11 cellular contexts compared by ENCODE assay signal in genomic region chr1:246255773-246256172, GRCh38.
"Had no signal": no experiment of that assay in that cellular context is flagged by ENCODE, and none has a peak within 500 bp of the region (broad histone marks: within the 10 kb centered on the region; RNA-seq: fewer than 3 reads in every experiment).

No MANE protein-coding gene starts in this region.

- H3K4me3 ChIP-seq: GM23248, GM23338, HAP-1 had no signal

- DNase-seq: GM23248, GOT3, H7, H9, HCEC 1CT, HFFc6 had no signal

- H3K9ac ChIP-seq: GM23248 had no signal

- H3K4me2 ChIP-seq: GM23338 had no signal

- FAIRE-seq: H1, H54 had no signal

- ATAC-seq: GM23338, HCT116 had no signal

- H3K27ac ChIP-seq: GM23248 had no signal

- H3K9me3 ChIP-seq: HAP-1 had no signal

- H3K36me3 ChIP-seq: HAP-1 had no signal

- H3K4me1 ChIP-seq: HAP-1 had no signal

- H2AFZ ChIP-seq: GM23248, GM23338 had no signal
